Comparison of ENCODE assay signal across 20 cellular contexts in the genomic region with DNA sequence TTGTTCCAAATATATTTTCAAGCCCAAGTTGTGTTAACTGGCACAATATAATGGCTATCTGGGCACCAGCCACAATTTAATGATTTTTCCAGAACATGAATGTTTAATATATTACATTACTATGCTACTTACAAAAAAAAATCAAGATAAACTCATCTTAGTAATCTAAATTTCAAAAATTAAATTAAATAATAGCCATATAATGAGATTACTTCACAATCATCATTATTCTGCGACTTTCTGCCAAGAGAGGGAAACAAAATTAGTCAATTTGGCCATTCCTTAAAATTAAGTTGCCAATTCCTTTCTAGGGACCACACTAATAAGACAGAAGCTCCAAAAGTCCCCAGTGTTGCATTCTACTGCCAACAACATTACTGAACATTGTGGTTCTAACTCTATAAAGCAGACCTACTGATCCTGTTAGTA. TPM values are rescaled to one million over a fixed set of nuclear protein-coding genes. Genes with fewer than 3 reads are reported as not detected.
DNase-seq lines count a peak whose midpoint lies in the region; ATAC-seq and TF ChIP-seq lines count a peak whose summit lies in the region.
"Had no signal": no experiment of that assay in that cellular context is flagged by ENCODE, and none has a peak within 500 bp of the region (broad histone marks: within the 10 kb centered on the region; RNA-seq: fewer than 3 reads in every experiment).

No MANE protein-coding gene starts in this region.

- H3K9ac ChIP-seq in adipocyte (ENCODE audit: low read length): no peak overlapping the region

- TF ChIP-seq CTCF in HFFc6 (IDR thresholded peaks at IDR 0.05): no peak

- H3K4me1 Mint-ChIP-seq in HFFc6 (ENCODE audit: low read depth): peaks cover 27% of the 10 kb centered on the region

- no peaks in the 10 kb centered on the region for H3K27me3 ChIP-seq in ACC112 (ENCODE audit: insufficient read depth, low read length)
- H3K27me3 ChIP-seq in adipocyte (replicated peaks; ENCODE audit: control insufficient read depth, insufficient read depth, low read length): no peaks in the 10 kb centered on the region
- H3K27me3 ChIP-seq: BE2C, body of pancreas, neutrophil, testis had no signal

- H3K9me3 ChIP-seq in adipocyte (ENCODE audit: control insufficient read depth, low read length): no peaks in the 10 kb centered on the region
- H3K9me3 ChIP-seq: BE2C, body of pancreas, neutrophil, testis had no signal

- H3K27me3 Mint-ChIP-seq in HFFc6 (ENCODE audit: insufficient read depth): no peaks in the 10 kb centered on the region

- no peak overlapping the region for H3K4me3 ChIP-seq in ACC112 (ENCODE audit: low read depth, low read length)
- H3K4me3 ChIP-seq in adipocyte (ENCODE audit: low read length): no peak overlapping the region
- H3K4me3 ChIP-seq: body of pancreas, testis had no signal

- no peaks in the 10 kb centered on the region for H3K9me3 Mint-ChIP-seq in HFFc6
- H3K9me3 Mint-ChIP-seq: immature natural killer cell had no signal

- H3K27ac Mint-ChIP-seq in HFFc6: peak overlapping the region; percentile 51

- no peak overlapping the region for H3K4me3 Mint-ChIP-seq in HFFc6
- H3K4me3 Mint-ChIP-seq: immature natural killer cell had no signal

- peaks cover 38% of the 10 kb centered on the region for H3K79me2 ChIP-seq in ACC112 (ENCODE audit: control insufficient read depth, insufficient read depth, low read length, unreplicated experiment)

- ATAC-seq in HG02870 (IDR thresholded peaks at IDR 0.05; ENCODE audit: unreplicated experiment): no peak
- no peak for ATAC-seq in GM21526 (IDR thresholded peaks at IDR 0.05; ENCODE audit: low FRiP score, unreplicated experiment)
- ATAC-seq: body of pancreas, esophagus mucosa had no signal

- H3K36me3 ChIP-seq in ACC112 (ENCODE audit: insufficient read depth, low read length): peaks cover 17% of the 10 kb centered on the region
- peaks cover 16% of the 10 kb centered on the region for H3K36me3 ChIP-seq in adipocyte (ENCODE audit: control insufficient read depth, insufficient read depth, low read length, severe bottlenecking)

- H3K4me1 ChIP-seq in ACC112 (ENCODE audit: control insufficient read depth, insufficient read depth, low read length, unreplicated experiment) (peaks cover 17% of the 10 kb centered on the region), adipocyte (ENCODE audit: control insufficient read depth, insufficient read depth, low read length) (peaks cover 20% of the 10 kb centered on the region)
- H3K4me1 ChIP-seq: testis had no signal

- H3K27ac ChIP-seq in ACC112 (ENCODE audit: low read depth, low read length): peak overlapping the region; percentile 70
- H3K27ac ChIP-seq: body of pancreas, neutrophil, testis had no signal

- no peaks in the 10 kb centered on the region; the same call in none of the 2 replicates for H3K36me3 Mint-ChIP-seq in HFFc6 (ENCODE audit: low read depth)

- no peak overlapping the region for H2AFZ ChIP-seq in ACC112 (ENCODE audit: low read length, unreplicated experiment)

- DNase-seq in HFFc6 (no peak), adipocyte (ENCODE audit: low read depth) (peak; percentile 10), midbrain (lab: John Stamatoyannopoulos, UW) (peak; percentile 11), HPDE6-E6E7 (ENCODE audit: extremely low spot score) (no peak)
- DNase-seq: activated gamma-delta T cell; body of pancreas; H7; immature natural killer cell; MM.1S; NCI-H2029; NCI-H524; right cardiac atrium; stimulated activated CD4-positive, alpha-beta T cell treated with anti-CD3 and anti-CD28 coated beads, Interleukin-2, amount 100 ng/mL, for 24 hours; testis had no signal

RNA-seq across cellular contexts. Expression of gene NEK1, which starts 7.5 kb away (rescaled TPM):
- total RNA-seq in HFFc6 (2021; fragmentation: NEBNext Ultra II Directional; extraction: Animal tissue kit (Norgen Biotek cat#: 25700)): 10 to 100 TPM in 3 of 6 experiments, 1 to 10 TPM in 3; 9.4 to 11.1 (median 10.0) TPM

RNA-seq across cellular contexts. Expression of gene CLCN3, which starts 15.5 kb away (rescaled TPM):
- 10 to 100 TPM; 32.9 to 39.5 (median 35.0) TPM for total RNA-seq in HFFc6 (2021; fragmentation: NEBNext Ultra II Directional; extraction: Animal tissue kit (Norgen Biotek cat#: 25700))

Comparison
In these comparisons a context has a peak if more than half of its experiments do, and no peak if none do; other contexts are left out.
1. DNase-seq: peak in adipocyte (single experiment) and midbrain (single experiment); none in HFFc6 (single experiment) and HPDE6-E6E7 (single experiment).